ENCODE assay signal across 8 cellular contexts in genomic region chr1:197144570-197145325, GRCh38. TPM values are rescaled to one million over a fixed set of nuclear protein-coding genes. Genes with fewer than 3 reads are reported as not detected.
DNase-seq lines count a peak whose midpoint lies in the region; ATAC-seq and TF ChIP-seq lines count a peak whose summit lies in the region.

No MANE protein-coding gene starts in this region.

- H3K27me3 ChIP-seq in right atrium auricular region = no peaks in the 10 kb centered on the region

- H3K4me1 Mint-ChIP-seq in Calu3 (ENCODE audit: low read depth, unreplicated experiment) = peaks cover 32% of the 10 kb centered on the region
- peaks cover 14% of the 10 kb centered on the region for H3K4me1 Mint-ChIP-seq in activated naive CD8-positive, alpha-beta T cell (ENCODE audit: low read depth)
- H3K4me1 Mint-ChIP-seq in memory B cell = peaks cover 7% of the 10 kb centered on the region

- DNase-seq in Calu3 = peak; percentile 6
- DNase-seq in Jurkat, Clone E6-1 (ENCODE audit: low read depth, low spot score) = no peak
- no peak for DNase-seq in memory B cell (ENCODE audit: low spot score in 2 of 2)
- no peak for DNase-seq in GM13976 (ENCODE audit: low spot score)
- no peak for DNase-seq in NCI-H226
- DNase-seq in right atrium auricular region (ENCODE audit: low spot score) = no peak
- DNase-seq in NCI-H1930 (lab: John Stamatoyannopoulos, UW) = no peak

- H3K36me3 Mint-ChIP-seq in Calu3 (ENCODE audit: insufficient read depth, unreplicated experiment) = peaks cover 23% of the 10 kb centered on the region
- H3K36me3 Mint-ChIP-seq in activated naive CD8-positive, alpha-beta T cell = no peaks in the 10 kb centered on the region
- no peaks in the 10 kb centered on the region for H3K36me3 Mint-ChIP-seq in memory B cell

- in situ Hi-C loops in GM13976 (cut with MboI; ENCODE audit: low sequenced_read_pairs, unreplicated experiment) = no loop called here

- H3K27ac Mint-ChIP-seq in Calu3 (ENCODE audit: unreplicated experiment) (peak overlapping the region; percentile 23), memory B cell (no peak overlapping the region)
- H3K27ac Mint-ChIP-seq in activated naive CD8-positive, alpha-beta T cell = no peak overlapping the region

- intact Hi-C loops in Calu3 (cut with micrococcal nuclease; ENCODE audit: unreplicated experiment) = loop anchor here (10.0 kb wide), 1 partner anchor 400 kb away; no protein-coding TSS in a partner anchor

- no peaks in the 10 kb centered on the region for H3K27me3 Mint-ChIP-seq in Calu3 (ENCODE audit: unreplicated experiment)
- peaks cover 2% of the 10 kb centered on the region for H3K27me3 Mint-ChIP-seq in activated naive CD8-positive, alpha-beta T cell
- H3K27me3 Mint-ChIP-seq in memory B cell = no peaks in the 10 kb centered on the region

- H3K36me3 ChIP-seq in right atrium auricular region = no peaks in the 10 kb centered on the region

- peaks cover 0 to 11% of the 10 kb centered on the region in 2 donors for H3K4me1 ChIP-seq in right atrium auricular region

- no peaks in the 10 kb centered on the region for H3K9me3 Mint-ChIP-seq in Calu3 (ENCODE audit: low read depth, unreplicated experiment)
- H3K9me3 Mint-ChIP-seq in activated naive CD8-positive, alpha-beta T cell (ENCODE audit: low read depth) = no peaks in the 10 kb centered on the region
- H3K9me3 Mint-ChIP-seq in memory B cell = no peaks in the 10 kb centered on the region

- H3K4me3 Mint-ChIP-seq in Calu3 (ENCODE audit: low read depth, unreplicated experiment) (peak overlapping the region; percentile 98), memory B cell (peak overlapping the region; percentile 49)
- peak overlapping the region; percentile 68 for H3K4me3 Mint-ChIP-seq in activated naive CD8-positive, alpha-beta T cell

- no TSS peak for BruUV-seq in Calu3 (replicated peaks; lab: Mats Ljungman, UMichigan)

- H3K9me3 ChIP-seq in right atrium auricular region = no peaks in the 10 kb centered on the region

- no peak for TF ChIP-seq CTCF in Calu3 (IDR thresholded peaks at IDR 0.05; ENCODE audit: unreplicated experiment)
- no peak for TF ChIP-seq CTCF in GM13976 (IDR thresholded peaks at IDR 0.05; ENCODE audit: borderline replicate concordance, control extremely low read depth, extremely low read depth, insufficient read depth, missing control alignments)
- TF ChIP-seq CTCF in right atrium auricular region (IDR thresholded peaks at IDR 0.05) = no peak

- H3K4me3 ChIP-seq in Jurkat, Clone E6-1 (ENCODE audit: low read length) = peak overlapping the region; percentile 93
- no peak overlapping the region for H3K4me3 ChIP-seq in right atrium auricular region

- CTCF ChIA-PET in Calu3 (lab: Charles Lee) = no interaction called here

- ATAC-seq in memory B cell (ENCODE audit: low read depth) = no peak

- no peak overlapping the region for H3K27ac ChIP-seq in right atrium auricular region

RNA-seq across cellular contexts. Expression of gene ASPM, which starts 1.7 kb away (rescaled TPM):
- total RNA-seq in Calu3 (2022) (36.3 and 44.0 TPM in 2 replicates), right atrium auricular region (1 to 10 TPM in 1 of 2 donors, under 1 TPM in 1; 0.20 to 2.4 TPM)
- polyA plus RNA-seq in Jurkat, Clone E6-1 (2012; ENCODE audit: insufficient read depth, insufficient read length) = 51.4 TPM

RNA-seq across cellular contexts. Expression of gene ZBTB41, which starts 56.3 kb away (rescaled TPM):
- total RNA-seq in Calu3 (2022) = 19.6 and 20.1 TPM in 2 replicates
- 2.8 TPM for polyA plus RNA-seq in Jurkat, Clone E6-1 (2012; ENCODE audit: insufficient read depth, insufficient read length)
- total RNA-seq in right atrium auricular region = 1 to 10 TPM; 5.9 to 8.0 TPM

Comparison
In these comparisons a context has a peak if more than half of its experiments do, and no peak if none do; other contexts are left out.
1. RNA of gene ASPM, which starts 1.7 kb away (total RNA-seq): 36.3 to 44.0 TPM in Calu3; 0.20 to 2.4 TPM in right atrium auricular region; every median in the first group is over 10 times any median in the second.
2. Peak in every context shown above with its lines, with median percentiles within 50 percentile points of each other: H3K4me3 Mint-ChIP-seq.